In the genomic region with DNA sequence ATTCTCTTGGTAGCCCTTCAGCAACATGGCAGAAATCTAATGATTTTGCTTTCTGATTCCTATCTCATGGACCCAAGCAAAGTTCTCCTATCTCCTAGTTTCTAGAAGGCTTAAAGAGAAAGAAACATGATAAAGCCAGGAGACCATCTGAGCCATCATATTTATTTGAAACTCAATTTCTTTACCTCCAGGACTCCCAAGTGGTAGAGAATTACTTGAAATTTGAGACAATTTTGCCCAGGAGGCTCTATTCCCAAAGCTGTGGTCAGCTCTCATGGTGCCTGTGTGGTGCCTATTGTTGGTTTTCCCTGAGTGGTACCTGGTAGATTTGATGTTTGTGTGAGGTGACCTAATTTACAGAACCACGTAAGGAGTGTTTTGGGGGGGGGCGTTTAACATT, we compare ENCODE assay signal across 32 cellular contexts. TPM values are rescaled to one million over a fixed set of nuclear protein-coding genes. Genes with fewer than 3 reads are reported as not detected.
"Had no signal": no experiment of that assay in that cellular context is flagged by ENCODE, and none has a peak within 500 bp of the region (broad histone marks: within the 10 kb centered on the region; RNA-seq: fewer than 3 reads in every experiment).

No MANE protein-coding gene starts in this region.

- DNase-seq: activated B cell treated with CpG ODN at 0.5 μM for 24 hours; activated CD4-positive, alpha-beta memory T cell treated with anti-CD3 and anti-CD28 coated beads for 36 hours; activated CD4-positive, alpha-beta T cell treated with anti-CD3 and anti-CD28 coated beads for 4 hours; activated CD4-positive, alpha-beta T cell treated with anti-CD3 and anti-CD28 coated beads, Interleukin-2, amount 10 ng/mL, durations not matched to agents 24 days and 14 days; activated CD4-positive, alpha-beta T cell treated with anti-CD3 and anti-CD28 coated beads, Interleukin-2, amount 50 U/mL, for 1 hour; activated CD4-positive, alpha-beta T cell treated with anti-CD3 and anti-CD28 coated beads, Interleukin-2, amount 50 U/mL, for 4 hours; activated CD4-positive, CD25-positive, alpha-beta regulatory T cell treated with anti-CD3 and anti-CD28 coated beads, Interleukin-2, amount 50 U/mL, for 72 hours; activated CD8-positive, alpha-beta memory T cell treated with anti-CD3 and anti-CD28 coated beads, Interleukin-2, amount 50 U/mL, for 4 hours; activated CD8-positive, alpha-beta T cell treated with anti-CD3 and anti-CD28 coated beads for 36 hours; activated effector memory CD4-positive, alpha-beta T cell treated with anti-CD3 and anti-CD28 coated beads, Interleukin-2, amount 50 U/mL, for 16 hours; activated gamma-delta T cell treated with Interleukin-2 at 50 U/mL for 16 hours; activated naive CD4-positive, alpha-beta T cell; activated naive CD4-positive, alpha-beta T cell treated with anti-CD3 and anti-CD28 coated beads for 36 hours; activated naive CD4-positive, alpha-beta T cell treated with anti-CD3 and anti-CD28 coated beads, Interleukin-2, amount 50 U/mL, for 16 hours; activated naive CD8-positive, alpha-beta T cell treated with anti-CD3 and anti-CD28 coated beads for 36 hours; activated T-cell treated with anti-CD3 and anti-CD28 coated beads for 4 hours; activated T-cell treated with anti-CD3 and anti-CD28 coated beads, Interleukin-2, amount 50 U/mL, for 1 hour; activated T-cell treated with anti-CD3 and anti-CD28 coated beads, Interleukin-2, amount 50 U/mL, for 4 hours; activated T-cell treated with anti-CD3 and anti-CD28 coated beads, Interleukin-2, amount 50 U/mL, for 72 hours; amniotic stem cell; aorta; body of pancreas; brain microvascular endothelial cell; central memory CD4-positive, alpha-beta T cell; T-helper 2 cell; T-helper 9 cell had no signal

- H3K27me3 ChIP-seq: adrenal gland, body of pancreas, brain microvascular endothelial cell, breast epithelium had no signal

- H3K27ac ChIP-seq: adrenal gland, body of pancreas, brain microvascular endothelial cell, breast epithelium, VCaP had no signal

- H3K9me3 ChIP-seq: adrenal gland, body of pancreas, breast epithelium had no signal

- H3K4me1 ChIP-seq: adrenal gland, body of pancreas, breast epithelium had no signal

- H3K4me3 ChIP-seq: adrenal gland, body of pancreas, breast epithelium had no signal

RNA-seq across cellular contexts. Expression of gene EXD1, which starts 39.3 kb away (rescaled TPM):
- total RNA-seq: activated B cell treated with CpG ODN at 0.5 μM for 24 hours; activated CD4-positive, alpha-beta memory T cell treated with anti-CD3 and anti-CD28 coated beads for 36 hours; activated CD4-positive, alpha-beta T cell treated with anti-CD3 and anti-CD28 coated beads, Interleukin-2, amount 10 ng/mL, durations not matched to agents 24 days and 14 days; activated CD8-positive, alpha-beta memory T cell treated with anti-CD3 and anti-CD28 coated beads for 36 hours; activated CD8-positive, alpha-beta T cell treated with anti-CD3 and anti-CD28 coated beads for 36 hours; activated naive CD4-positive, alpha-beta T cell treated with anti-CD3 and anti-CD28 coated beads for 36 hours; activated naive CD8-positive, alpha-beta T cell treated with anti-CD3 and anti-CD28 coated beads for 36 hours; activated T-cell treated with anti-CD3 and anti-CD28 coated beads, Interleukin-2, amount 50 U/mL, for 4 hours; activated T-cell treated with anti-CD3 and anti-CD28 coated beads, Interleukin-2, amount 50 U/mL, for 72 hours; activated T-helper 1 cell treated with anti-CD3 and anti-CD28 coated beads, Interleukin-12 subunit alpha, Interleukin-12 subunit beta, Interleukin-2, Interleukin-4 antibody, amounts not matched to agents 30 ng/mL and 10 ng/mL and 1 ng/mL, durations not matched to agents 14 hours and 24 hours and 36 hours; adrenal gland; aorta; body of pancreas; breast epithelium; cardiac septum had no signal
